In genomic region chr1:27862671-27863551, GRCh38 we compare ENCODE assay signal across 9 cellular contexts. TPM values are rescaled to one million over a fixed set of nuclear protein-coding genes. Genes with fewer than 3 reads are reported as not detected.
A peak's percentile ranks its signal among the peaks of the same experiment; 100 is the strongest.
DNase-seq lines count a peak whose midpoint lies in the region; ATAC-seq, FAIRE-seq and TF ChIP-seq lines count a peak whose summit lies in the region.
"Had no signal": no experiment of that assay in that cellular context is flagged by ENCODE, and none has a peak within 500 bp of the region (broad histone marks: within the 10 kb centered on the region; RNA-seq: fewer than 3 reads in every experiment).

No MANE protein-coding gene starts in this region.

- H3K4me2 ChIP-seq in Loucy (ENCODE audit: low read depth, low read length, poor library complexity, severe bottlenecking) (peak overlapping the region; percentile 27), GM12878 (ENCODE audit: control insufficient read depth, insufficient read depth) (peak overlapping the region; percentile 82)

- in situ Hi-C loops in GM12878 (cut with MboI), result loop anchor here (5.0 kb wide), 2 partner anchors 114 to 224 kb away; partner anchors contain the start of gene EYA3

- H3K9ac ChIP-seq in Loucy (ENCODE audit: low read depth, low read length, poor library complexity, severe bottlenecking) (peak overlapping the region; percentile 30), GM12878 (ENCODE audit: control insufficient read depth, insufficient read depth, low read length) (peak overlapping the region; percentile 41; the same call in 1 of the 2 replicates), subcutaneous abdominal adipose tissue (ENCODE audit: low read length in 5 of 5) (peak overlapping the region; percentile 12 to 80 (median 76))

- SMC1A ChIA-PET in GM12878 (lab: Charles Lee; ENCODE audit: uncharacterized antibody, unreplicated experiment), result interaction anchor here (0.8 to 2.5 kb wide), 9 partner anchors 11 to 347 kb away, joined by 3 to 18 read pairs (median 5); no protein-coding TSS in a partner anchor

- H3K9me2 ChIP-seq in Loucy (replicated peaks; ENCODE audit: low read depth, low read length), result no peaks in the 10 kb centered on the region

- H3K9me3 ChIP-seq in Loucy (ENCODE audit: insufficient read depth, low read depth, low read length), result no peaks in the 10 kb centered on the region
- H3K9me3 ChIP-seq in GM12878 (replicated peaks; ENCODE audit: control insufficient read depth, insufficient read depth, low read length), result no peaks in the 10 kb centered on the region; the same call in 2 of the 3 replicates
- no peaks in the 10 kb centered on the region for H3K9me3 ChIP-seq in subcutaneous abdominal adipose tissue (ENCODE audit: control insufficient read depth in 5 of 5, low read length in 5 of 5)
- H3K9me3 ChIP-seq: SJCRH30 had no signal

- TF ChIP-seq EP300 in GM12878 (IDR thresholded peaks at IDR 0.05; ENCODE audit: borderline replicate concordance in 1 of 2, control insufficient read depth in 1 of 2, low read depth in 2 of 2, low read length in 2 of 2), result 0 out of 4 replicates have a peak, but pooled peaks have one; percentile 1 to 10

- BruUV-seq in GM12878 (replicated peaks; lab: Mats Ljungman, UMichigan), result no TSS peak

- POLR2A ChIA-PET in GM12878 (lab: Charles Lee), result interaction anchor here (0.5 to 2.9 kb wide), 7 partner anchors 13 to 61 kb away, joined by 3 to 17 read pairs (median 4); no protein-coding TSS in a partner anchor

- WGBS in GM12878 (ENCODE audit: insufficient coverage, insufficient replicate concordance, low lambda C conversion rate, missing lambda C conversion rate), result 57% methylated on average over 9 of the region's 9 CpGs

- no peak for TF ChIP-seq RAD21 in GM12878 (IDR thresholded peaks at IDR 0.05; ENCODE audit: insufficient read depth, low read depth, low read length)

- FAIRE-seq in GM12878 (lab: Jason Lieb, UNC), result no peak

- CTCF ChIA-PET in GM12878 (lab: Yijun Ruan, JAX), result interaction anchor here (0.6 to 1.8 kb wide), 5 partner anchors 25 to 346 kb away, joined by 3 to 6 read pairs (median 5); no protein-coding TSS in a partner anchor

- no peak for TF ChIP-seq POLR2A in GM12878 (IDR thresholded peaks at IDR 0.05; ENCODE audit: low read depth, low read length)

- DNase-seq in GM03348 (ENCODE audit: low spot score), result peak; percentile 95
- peak; percentile 76 for DNase-seq in GM12878 (ENCODE audit: low read depth, low spot score)
- DNase-seq in kidney glomerular epithelial cell (lab: John Stamatoyannopoulos, UW), result peak; percentile 98
- no peak for DNase-seq in NCI-H2171 (lab: John Stamatoyannopoulos, UW)

- H3K36me3 ChIP-seq in Loucy (ENCODE audit: insufficient read depth, low read length) (no peaks in the 10 kb centered on the region), GM12878 (ENCODE audit: control insufficient read depth in 2 of 2, insufficient read depth in 2 of 2, low read length in 1 of 2) (no peaks in the 10 kb centered on the region), subcutaneous abdominal adipose tissue (ENCODE audit: control insufficient read depth in 5 of 5, insufficient read depth in 5 of 5, low read length in 5 of 5) (no peaks in the 10 kb centered on the region)
- H3K36me3 ChIP-seq: SJCRH30 had no signal

- RAD21 ChIA-PET in GM12878 (lab: Charles Lee; ENCODE audit: unreplicated experiment), result interaction anchor here (0.9 to 1.4 kb wide), 6 partner anchors 12 to 65 kb away, joined by 3 to 5 read pairs (median 4); no protein-coding TSS in a partner anchor

- H3F3A ChIP-seq in Loucy (ENCODE audit: low read depth), result no peaks in the 10 kb centered on the region

- H4K20me1 ChIP-seq in Loucy (ENCODE audit: insufficient read depth, low read length, poor library complexity, severe bottlenecking) (no peaks in the 10 kb centered on the region), GM12878 (ENCODE audit: control insufficient read depth, insufficient read depth) (no peaks in the 10 kb centered on the region)

- peak overlapping the region; percentile 76 for H3K27ac ChIP-seq in GM12878 (ENCODE audit: control insufficient read depth, insufficient read depth)
- H3K27ac ChIP-seq in subcutaneous abdominal adipose tissue (ENCODE audit: low read depth, low read length), result peak overlapping the region; percentile 90
- H3K27ac ChIP-seq: SJCRH30 had no signal

- TF ChIP-seq CTCF in Loucy (conservative IDR thresholded peaks at IDR 0.05; ENCODE audit: low read length), result no peak
- TF ChIP-seq CTCF in GM12878 (IDR thresholded peaks at IDR 0.05 in 2 of 3, conservative IDR thresholded peaks at IDR 0.05 in 1 of 3; ENCODE audit: control insufficient read depth in 2 of 3, extremely low read depth in 1 of 3, insufficient read depth in 1 of 3, low read depth in 3 of 3, low read length in 3 of 3), result no peak

- H3K4me1 ChIP-seq in Loucy (ENCODE audit: insufficient read depth, low read length, poor library complexity, severe bottlenecking) (peaks cover 23% of the 10 kb centered on the region), GM12878 (ENCODE audit: control insufficient read depth, insufficient read depth, low read length) (peaks cover 42% of the 10 kb centered on the region), subcutaneous abdominal adipose tissue (ENCODE audit: control insufficient read depth in 5 of 5, insufficient read depth in 5 of 5, low read length in 5 of 5) (peaks cover 10 to 52% (median 38%) of the 10 kb centered on the region in 5 donors)
- H3K4me1 ChIP-seq: SJCRH30 had no signal

- H3K79me2 ChIP-seq in Loucy (ENCODE audit: insufficient read depth, low read length) (no peaks in the 10 kb centered on the region), GM12878 (ENCODE audit: control insufficient read depth, insufficient read depth, low read length) (no peaks in the 10 kb centered on the region)

- no peaks in the 10 kb centered on the region for H3K27me3 ChIP-seq in Loucy (ENCODE audit: insufficient read depth, low read length, poor library complexity, severe bottlenecking)
- H3K27me3 ChIP-seq in GM12878 (replicated peaks in 1 of 2; ENCODE audit: control insufficient read depth in 2 of 2, insufficient read depth in 2 of 2, low read length in 1 of 2), result no peaks in the 10 kb centered on the region
- no peaks in the 10 kb centered on the region for H3K27me3 ChIP-seq in subcutaneous abdominal adipose tissue (ENCODE audit: control insufficient read depth in 5 of 5, insufficient read depth in 4 of 5, low read length in 5 of 5)
- H3K27me3 ChIP-seq: SJCRH30 had no signal

- H3K4me3 ChIP-seq in Loucy (ENCODE audit: low read length, poor library complexity, severe bottlenecking), result no peak overlapping the region
- H3K4me3 ChIP-seq in GM12878, result peak overlapping the region; percentile 22; the same call in 1 of the 2 replicates
- H3K4me3 ChIP-seq in subcutaneous abdominal adipose tissue (ENCODE audit: low read depth in 1 of 5, low read length in 5 of 5), result peak overlapping the region; percentile 14 to 54 (median 42)
- H3K4me3 ChIP-seq: SJCRH30 had no signal

- H2AFZ ChIP-seq in Loucy (ENCODE audit: low read length), result peak overlapping the region; percentile 84
- H2AFZ ChIP-seq in GM12878 (ENCODE audit: control insufficient read depth, low read depth, low read length), result peak overlapping the region; percentile 73

- intact Hi-C loops in GM12878 (cut with micrococcal nuclease; ENCODE audit: unreplicated experiment), result loop anchor here (10.0 kb wide), 1 partner anchor 312 kb away; the partner anchor contains the start of gene PTAFR

- peak; percentile 75 for ATAC-seq in GM12878
- ATAC-seq in HG03342 (IDR thresholded peaks at IDR 0.05; ENCODE audit: unreplicated experiment), result no peak
- no peak for ATAC-seq in HG03108 (IDR thresholded peaks at IDR 0.05; ENCODE audit: unreplicated experiment)

RNA-seq across cellular contexts. Expression of gene THEMIS2, which starts 9.4 kb away (rescaled TPM):
- 101 and 106 TPM in 2 replicates for total RNA-seq in GM12878 (2013; cell fraction: nucleolus; rRNA removed)
- total RNA-seq in GM12878 (2014; rRNA removed), result 70.0 and 74.0 TPM in 2 replicates
- total RNA-seq in GM12878 (2014; rRNA removed; fragmentation: Illumina TruSeq; extraction: Trizol), result 30.6 and 32.5 TPM in 2 replicates
- 50.5 and 58.7 TPM in 2 replicates for total RNA-seq in GM12878 (2021)
- polyA plus RNA-seq in GM12878 (2011; ENCODE audit: low read depth), result 36.2 TPM
- polyA plus RNA-seq in GM12878 (2011; rRNA removed), result 65.4 and 114 TPM in 2 replicates
- polyA plus RNA-seq in GM12878 (2011; cell fraction: cytosol; rRNA removed), result 127 and 129 TPM in 2 replicates
- polyA plus RNA-seq in GM12878 (2011; cell fraction: nucleus; rRNA removed), result 250 and 265 TPM in 2 replicates
- 69.2 and 76.2 TPM in 2 replicates for polyA plus RNA-seq in GM12878 (2012)
- polyA plus RNA-seq in GM12878 (2014; fragmentation: Illumina TruSeq; extraction: Trizol), result 28.7 and 33.4 TPM in 2 replicates
- polyA plus RNA-seq in GM12878 (2014; fragmentation: Nextera tagmentation; extraction: Ambion mirVana), result 10 to 100 TPM in 1 of 2 experiments, 1 to 10 TPM in 1; 9.1 to 12.9 TPM
- polyA plus RNA-seq in GM12878 (2014; rRNA removed), result 59.5 and 59.7 TPM in 2 replicates
- polyA plus RNA-seq in GM12878 (2016; fragmentation: Nextera tagmentation; extraction: Ambion mirVana), result 10 to 100 TPM; 37.7 to 38.9 TPM
- 85.6 and 142 TPM in 2 replicates for polyA minus RNA-seq in GM12878 (2011; rRNA and poly(A)+ RNA removed)
- polyA minus RNA-seq in GM12878 (2011; cell fraction: cytosol; rRNA and poly(A)+ RNA removed), result 43.2 and 45.7 TPM in 2 replicates
- 68.4 and 93.7 TPM in 2 replicates for polyA minus RNA-seq in GM12878 (2011; cell fraction: nucleus; rRNA and poly(A)+ RNA removed)

RNA-seq across cellular contexts. Expression of gene PPP1R8, which starts 32.3 kb away (rescaled TPM):
- 12.7 and 14.1 TPM in 2 replicates for total RNA-seq in GM12878 (2013; cell fraction: nucleolus; rRNA removed)
- total RNA-seq in GM12878 (2014; rRNA removed) (63.2 and 77.0 TPM in 2 replicates), GM12878 (2014; rRNA removed; fragmentation: Illumina TruSeq; extraction: Trizol) (50.9 and 55.6 TPM in 2 replicates), GM12878 (2021) (47.2 and 50.3 TPM in 2 replicates)
- polyA plus RNA-seq in GM12878 (2011; ENCODE audit: low read depth), result 21.4 TPM
- polyA plus RNA-seq in GM12878 (2011; rRNA removed) (59.6 and 60.5 TPM in 2 replicates), GM12878 (2014; fragmentation: Illumina TruSeq; extraction: Trizol) (61.7 and 69.5 TPM in 2 replicates), GM12878 (2014; fragmentation: Nextera tagmentation; extraction: Ambion mirVana) (10 to 100 TPM; 14.5 to 15.3 TPM), GM12878 (2014; rRNA removed) (57.1 and 65.0 TPM in 2 replicates), GM12878 (2016; fragmentation: Nextera tagmentation; extraction: Ambion mirVana) (10 to 100 TPM; 10.2 to 13.1 TPM)
- 53.4 and 54.1 TPM in 2 replicates for polyA plus RNA-seq in GM12878 (2011; cell fraction: cytosol; rRNA removed)
- 29.7 and 30.1 TPM in 2 replicates for polyA plus RNA-seq in GM12878 (2011; cell fraction: nucleus; rRNA removed)
- polyA plus RNA-seq in GM12878 (2012), result 28.2 and 29.3 TPM in 2 replicates
- polyA minus RNA-seq in GM12878 (2011; rRNA and poly(A)+ RNA removed), result 50.2 and 66.9 TPM in 2 replicates
- polyA minus RNA-seq in GM12878 (2011; cell fraction: cytosol; rRNA and poly(A)+ RNA removed), result 22.6 and 23.4 TPM in 2 replicates
- 8.1 and 19.5 TPM in 2 replicates for polyA minus RNA-seq in GM12878 (2011; cell fraction: nucleus; rRNA and poly(A)+ RNA removed)

RNA-seq across cellular contexts. Expression of gene RPA2, which starts 51.5 kb away (rescaled TPM):
- total RNA-seq in GM12878 (2013; cell fraction: nucleolus; rRNA removed), result 12.5 and 15.6 TPM in 2 replicates
- total RNA-seq in GM12878 (2014; rRNA removed) (105 and 106 TPM in 2 replicates), GM12878 (2014; rRNA removed; fragmentation: Illumina TruSeq; extraction: Trizol) (81.7 and 86.8 TPM in 2 replicates), GM12878 (2021) (62.2 and 62.7 TPM in 2 replicates)
- polyA plus RNA-seq in GM12878 (2011; ENCODE audit: low read depth), result 54.3 TPM
- polyA plus RNA-seq in GM12878 (2011; rRNA removed) (121 and 145 TPM in 2 replicates), GM12878 (2014; fragmentation: Illumina TruSeq; extraction: Trizol) (88.1 and 113 TPM in 2 replicates), GM12878 (2014; fragmentation: Nextera tagmentation; extraction: Ambion mirVana) (100 to 1,000 TPM; 171 to 174 TPM), GM12878 (2014; rRNA removed) (138 and 171 TPM in 2 replicates), GM12878 (2016; fragmentation: Nextera tagmentation; extraction: Ambion mirVana) (100 to 1,000 TPM; 166 TPM)
- polyA plus RNA-seq in GM12878 (2011; cell fraction: cytosol; rRNA removed), result 61.4 and 157 TPM in 2 replicates
- 70.2 and 81.2 TPM in 2 replicates for polyA plus RNA-seq in GM12878 (2011; cell fraction: nucleus; rRNA removed)
- polyA plus RNA-seq in GM12878 (2012), result 54.9 and 55.1 TPM in 2 replicates
- 30.8 and 33.0 TPM in 2 replicates for polyA minus RNA-seq in GM12878 (2011; rRNA and poly(A)+ RNA removed)
- polyA minus RNA-seq in GM12878 (2011; cell fraction: cytosol; rRNA and poly(A)+ RNA removed), result 13.1 and 19.9 TPM in 2 replicates
- polyA minus RNA-seq in GM12878 (2011; cell fraction: nucleus; rRNA and poly(A)+ RNA removed), result 13.8 and 19.0 TPM in 2 replicates
